ENCODE assay signal across 8 cellular contexts in the genomic region with DNA sequence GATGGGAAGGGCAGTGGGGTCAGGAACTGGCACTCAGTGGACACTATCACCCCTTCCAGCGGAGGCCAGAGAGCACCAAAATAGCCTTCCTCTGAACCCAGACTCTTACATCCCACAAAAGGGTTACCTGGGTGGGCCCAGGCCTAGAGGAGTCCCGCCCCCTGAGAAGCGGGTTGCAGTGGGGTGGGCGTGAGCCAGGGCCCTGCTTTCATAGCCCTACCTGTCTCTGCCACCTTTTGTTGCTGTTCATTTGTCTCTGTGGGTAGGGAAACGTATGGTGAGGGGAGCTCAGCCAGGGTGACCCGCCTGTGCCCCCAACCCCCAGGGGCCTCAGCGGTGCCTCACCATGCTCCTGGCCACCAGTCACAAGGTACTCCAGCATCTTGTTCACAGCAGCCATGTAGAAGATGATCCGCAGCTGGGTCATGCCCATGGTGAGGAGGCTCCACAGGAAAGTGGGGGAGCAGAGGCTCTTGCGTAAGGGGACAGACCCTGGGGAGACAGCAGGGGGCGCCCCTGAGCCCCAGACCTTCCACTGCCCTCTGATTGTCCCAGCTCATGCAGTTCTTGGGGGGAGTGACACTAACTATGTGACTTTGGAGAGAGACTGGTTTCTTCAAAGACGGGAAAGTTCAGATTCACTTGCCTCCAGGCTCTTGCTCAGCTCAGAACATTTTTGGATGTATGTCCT. TPM values are rescaled to one million over a fixed set of nuclear protein-coding genes. Genes with fewer than 3 reads are reported as not detected.
DNase-seq lines count a peak whose midpoint lies in the region; ATAC-seq, FAIRE-seq and TF ChIP-seq lines count a peak whose summit lies in the region.

No MANE protein-coding gene starts in this region.

- peak; percentile 52 to 74; a peak in 4 of 6 replicates for ATAC-seq in A549
- no peak for ATAC-seq in RWPE2 (ENCODE audit: low read depth)
- peak; percentile 51 for ATAC-seq in HepG2
- no peak for ATAC-seq in HG02973 (IDR thresholded peaks at IDR 0.05; ENCODE audit: unreplicated experiment)

- FAIRE-seq in A549 (lab: Jason Lieb, UNC) (no peak), GM12892 (lab: Jason Lieb, UNC) (peak; percentile 36), astrocyte (lab: Jason Lieb, UNC) (no peak), HepG2 (lab: Jason Lieb, UNC) (peak; percentile 47), urothelium cell line (lab: Jason Lieb, UNC) (no peak)

- H3K27me3 ChIP-seq in RWPE2 (ENCODE audit: insufficient read depth, poor library complexity, severe bottlenecking) (no peaks in the 10 kb centered on the region), astrocyte (ENCODE audit: insufficient read depth, low read length) (no peaks in the 10 kb centered on the region), HepG2 (ENCODE audit: control insufficient read depth in 1 of 2, insufficient read depth in 2 of 2, low read length in 2 of 2) (no peaks in the 10 kb centered on the region)

- H3K9ac ChIP-seq in astrocyte (ENCODE audit: low read length) (no peak overlapping the region), HepG2 (ENCODE audit: insufficient read depth, low read depth, low read length) (no peak overlapping the region)

- BruUV-seq in HepG2 (replicated peaks; lab: Mats Ljungman, UMichigan) = no TSS peak

- H3K4me3 ChIP-seq in A549 (no peak overlapping the region), RWPE2 (ENCODE audit: severe bottlenecking) (no peak overlapping the region), astrocyte (ENCODE audit: insufficient read depth, low read depth, low read length) (no peak overlapping the region), HepG2 (replicated peaks in 1 of 3; ENCODE audit: insufficient read depth in 1 of 3, low read depth in 2 of 3, low read length in 3 of 3) (no peak overlapping the region)

- DNase-seq in A549 (ENCODE audit: low read depth in 1 of 2, low spot score in 1 of 2) = peak in 1 of 2 experiments; percentile 48
- DNase-seq in GM12892 (ENCODE audit: insufficient read length) = peak; percentile 50
- DNase-seq in RWPE2 (ENCODE audit: low spot score) = no peak
- no peak for DNase-seq in astrocyte (ENCODE audit: low read depth)
- peak; percentile 38 for DNase-seq in HepG2 (ENCODE audit: low spot score)
- DNase-seq in urothelium cell line (ENCODE audit: low spot score) = peak; percentile 56
- DNase-seq in hippocampal formation (lab: John Stamatoyannopoulos, UW) = no peak

- peaks cover 11% of the 10 kb centered on the region for H3K36me3 Mint-ChIP-seq in astrocyte (ENCODE audit: low read depth, unreplicated experiment)

- H3K79me2 ChIP-seq in astrocyte (ENCODE audit: insufficient read depth, low read length) = no peaks in the 10 kb centered on the region
- peaks cover 4% of the 10 kb centered on the region for H3K79me2 ChIP-seq in HepG2 (ENCODE audit: insufficient read depth, low read length)

- POLR2A ChIA-PET in A549 (lab: Yijun Ruan, JAX) (no interaction called here), HepG2 (lab: Yijun Ruan, JAX) (interaction anchor here (1.0 to 3.5 kb wide), 5 partner anchors 12 to 61 kb away, joined by 3 to 93 read pairs (median 7); partner anchors contain the start of gene SLC43A1)

- no peak overlapping the region for H3K27ac Mint-ChIP-seq in astrocyte (ENCODE audit: unreplicated experiment)

- H3K9me3 ChIP-seq in A549 (no peaks in the 10 kb centered on the region), RWPE2 (ENCODE audit: severe bottlenecking) (no peaks in the 10 kb centered on the region), astrocyte (ENCODE audit: insufficient read depth, low read depth, low read length) (no peaks in the 10 kb centered on the region), HepG2 (ENCODE audit: low read length) (no peaks in the 10 kb centered on the region)

- peaks cover 32% of the 10 kb centered on the region for H3K27me3 Mint-ChIP-seq in astrocyte (ENCODE audit: low read depth, unreplicated experiment)

- H3K9me3 Mint-ChIP-seq in astrocyte (ENCODE audit: unreplicated experiment) = no peaks in the 10 kb centered on the region

- TF ChIP-seq CTCF in A549 (IDR thresholded peaks at IDR 0.05) = peak; percentile 62
- peak; percentile 28 for TF ChIP-seq CTCF in RWPE2 (IDR thresholded peaks at IDR 0.05; ENCODE audit: poor library complexity, severe bottlenecking)
- peak; percentile 29 for TF ChIP-seq CTCF in astrocyte (IDR thresholded peaks at IDR 0.05; ENCODE audit: insufficient read depth, low read depth, low read length)
- TF ChIP-seq CTCF in HepG2 (CRISPR knock-in tag; IDR thresholded peaks at IDR 0.05) = peak; percentile 83

- TF ChIP-seq EP300 in A549 (IDR thresholded peaks at IDR 0.05) = no peak
- no peak for TF ChIP-seq EP300 in HepG2 (IDR thresholded peaks at IDR 0.05; ENCODE audit: low read depth in 2 of 2, low read length in 2 of 2)
- TF ChIP-seq EP300 in HepG2 (CRISPR knock-in tag; IDR thresholded peaks at IDR 0.05; ENCODE audit: borderline replicate concordance) = no peak

- in situ Hi-C loops in HepG2 (cut with HindIII; ENCODE audit: extremely low pct_ligation_motif_present, low pct_unique_long_range_greater_than_20kb) = loop anchor here (5.0 kb wide), 1 partner anchor 36 kb away; no protein-coding TSS in a partner anchor

- TF ChIP-seq RAD21 in A549 (conservative IDR thresholded peaks at IDR 0.05 in 1 of 2, IDR thresholded peaks at IDR 0.05 in 1 of 2) = peak; percentile 34 to 35
- peak; percentile 79 for TF ChIP-seq RAD21 in HepG2 (CRISPR knock-in tag; IDR thresholded peaks at IDR 0.05)

- H2AFZ ChIP-seq in astrocyte (ENCODE audit: low read depth, low read length) (no peak overlapping the region), HepG2 (ENCODE audit: low read length) (no peak overlapping the region)

- H3K36me3 ChIP-seq in RWPE2 (ENCODE audit: low read depth) (no peaks in the 10 kb centered on the region), astrocyte (ENCODE audit: insufficient read depth, low read length) (no peaks in the 10 kb centered on the region), HepG2 (replicated peaks in 1 of 2; ENCODE audit: control insufficient read depth in 1 of 2, insufficient read depth in 2 of 2, low read length in 2 of 2) (peaks cover 54 to 79% of the 10 kb centered on the region in 2 experiments)

- H3K4me1 ChIP-seq in A549 (peaks cover 7% of the 10 kb centered on the region), RWPE2 (ENCODE audit: insufficient read depth, poor library complexity, severe bottlenecking) (no peaks in the 10 kb centered on the region), astrocyte (ENCODE audit: insufficient read depth, low read length) (no peaks in the 10 kb centered on the region), HepG2 (ENCODE audit: insufficient read depth, low read length) (peaks cover 31% of the 10 kb centered on the region)

- CTCF ChIA-PET in A549 (lab: Yijun Ruan, JAX) = interaction anchor here (0.5 to 22.5 kb wide), 13 partner anchors 10 to 296 kb away, joined by 3 to 299 read pairs (median 4); partner anchors contain the start of genes RTN4RL2 and TIMM10
- CTCF ChIA-PET in HepG2 (lab: Yijun Ruan, JAX; ENCODE audit: low intra/inter-chr PET ratio, low total read pairs) = interaction anchor here (1.1 to 5.9 kb wide), 2 partner anchors 35 to 70 kb away, joined by 3 to 101 read pairs; no protein-coding TSS in a partner anchor

- intact Hi-C loops in HepG2 (cut with micrococcal nuclease; ENCODE audit: unreplicated experiment) = no loop called here

- TF ChIP-seq POLR2A in A549 (IDR thresholded peaks at IDR 0.05; ENCODE audit: low read length) = no peak
- no peak for TF ChIP-seq POLR2A in GM12892 (IDR thresholded peaks at IDR 0.05; ENCODE audit: low read depth, low read length)
- no peak for TF ChIP-seq POLR2A in HepG2 (IDR thresholded peaks at IDR 0.05; ENCODE audit: insufficient read depth in 1 of 2, low read depth in 2 of 2, low read length in 2 of 2)

- H3K4me1 Mint-ChIP-seq in astrocyte (ENCODE audit: low read depth, unreplicated experiment) = peaks cover 2% of the 10 kb centered on the region

- H4K20me1 ChIP-seq in astrocyte (ENCODE audit: insufficient read depth, low read length) (peaks cover 4% of the 10 kb centered on the region), HepG2 (ENCODE audit: insufficient read depth, low read length) (no peaks in the 10 kb centered on the region)

- 81% methylated on average over 8 of the region's 11 CpGs for whole genome bisulfite sequencing in A549 (ENCODE audit: missing lambda C conversion rate)
- 100% methylated on average over 6 of the region's 11 CpGs for WGBS in HepG2 (ENCODE audit: low lambda C conversion rate)

- H3K4me2 ChIP-seq in A549 (no peak overlapping the region), astrocyte (ENCODE audit: low read length) (no peak overlapping the region), HepG2 (ENCODE audit: low read depth, low read length) (no peak overlapping the region)

- H3K27ac ChIP-seq in A549 = no peak overlapping the region
- no peak overlapping the region for H3K27ac ChIP-seq in RWPE2 (ENCODE audit: poor library complexity, severe bottlenecking)
- no peak overlapping the region for H3K27ac ChIP-seq in astrocyte (ENCODE audit: low read depth, low read length)
- H3K27ac ChIP-seq in HepG2 (ENCODE audit: extremely low read length, insufficient read depth, low read length) = no peak overlapping the region

- H3K4me3 Mint-ChIP-seq in astrocyte (ENCODE audit: unreplicated experiment) = no peak overlapping the region

RNA-seq across cellular contexts. Expression of gene SLC43A1, which starts 24.0 kb away (rescaled TPM):
- polyA plus RNA-seq in A549 (2011; rRNA removed) (4.6 and 5.3 TPM in 2 replicates), A549 (2017; fragmentation: RNase III; extraction: RNeasy Plus Mini Kit Qiagen cat#74134 plus additional on column Dnase treatment) (1.0 to 1.3 TPM (median 1.1 TPM) in 3 replicates), HepG2 (2011; rRNA removed) (87.6 and 124 TPM in 2 replicates)
- 3.5 and 4.4 TPM in 2 replicates for polyA plus RNA-seq in A549 (2012; cell fraction: cytosol; rRNA removed)
- 8.6 and 10.7 TPM in 2 replicates for polyA plus RNA-seq in A549 (2012; cell fraction: nucleus; rRNA removed)
- polyA minus RNA-seq in A549 (2011; rRNA and poly(A)+ RNA removed) = 8.3 and 8.7 TPM in 2 replicates
- polyA plus RNA-seq in GM12892 (2012; ENCODE audit: missing spikeins) = 8.5 TPM
- total RNA-seq in astrocyte (3.5 and 4.5 TPM in 2 replicates), HepG2 (2016; rRNA removed; fragmentation: Illumina TruSeq; extraction: Trizol) (40.0 and 72.3 TPM in 2 replicates)
- 44.5 and 47.1 TPM in 2 replicates for total RNA-seq in HepG2 (2016; cell fraction: cytosol; rRNA removed; fragmentation: Illumina TruSeq; extraction: Trizol; ENCODE audit: low read depth)
- 32.3 and 72.1 TPM in 2 replicates for total RNA-seq in HepG2 (2016; cell fraction: insoluble cytoplasmic fraction; rRNA removed; fragmentation: Illumina TruSeq; extraction: Trizol)
- total RNA-seq in HepG2 (2016; cell fraction: membrane; rRNA removed; fragmentation: Illumina TruSeq; extraction: Trizol) = 63.3 and 69.6 TPM in 2 replicates
- 64.1 and 81.7 TPM in 2 replicates for total RNA-seq in HepG2 (2016; cell fraction: nucleus; rRNA removed; fragmentation: Illumina TruSeq; extraction: Trizol)
- polyA plus RNA-seq in HepG2 (2011; cell fraction: cytosol; rRNA removed) = 96.8 and 105 TPM in 2 replicates
- 190 and 210 TPM in 2 replicates for polyA plus RNA-seq in HepG2 (2011; cell fraction: nucleus; rRNA removed)
- polyA plus RNA-seq in HepG2 (2012) = 61.9 and 91.6 TPM in 2 replicates
- 41.6 and 44.0 TPM in 2 replicates for polyA plus RNA-seq in HepG2 (2016; cell fraction: cytosol; fragmentation: Illumina TruSeq; extraction: Trizol; ENCODE audit: low read depth)
- 33.2 and 41.2 TPM in 2 replicates for polyA plus RNA-seq in HepG2 (2016; cell fraction: insoluble cytoplasmic fraction; fragmentation: Illumina TruSeq; extraction: Trizol; ENCODE audit: low read depth)
- 58.0 and 63.5 TPM in 2 replicates for polyA plus RNA-seq in HepG2 (2016; cell fraction: membrane; fragmentation: Illumina TruSeq; extraction: Trizol; ENCODE audit: low read depth)
- polyA plus RNA-seq in HepG2 (2016; cell fraction: nucleus; fragmentation: Illumina TruSeq; extraction: Trizol; ENCODE audit: insufficient read depth, low read depth) = 111 TPM in 2 replicates
- 1.5 and 247 TPM in 2 replicates for polyA minus RNA-seq in HepG2 (2011; rRNA and poly(A)+ RNA removed; ENCODE audit: low replicate concordance)
- polyA minus RNA-seq in HepG2 (2011; cell fraction: cytosol; rRNA and poly(A)+ RNA removed) = 58.2 and 68.6 TPM in 2 replicates
- polyA minus RNA-seq in HepG2 (2011; cell fraction: nucleus; rRNA and poly(A)+ RNA removed) = 75.4 and 86.5 TPM in 2 replicates

RNA-seq across cellular contexts. Expression of gene RTN4RL2, which starts 31.2 kb away (rescaled TPM):
- polyA plus RNA-seq in A549 (2011; rRNA removed) (9.2 and 10.6 TPM in 2 replicates), A549 (2017; fragmentation: RNase III; extraction: RNeasy Plus Mini Kit Qiagen cat#74134 plus additional on column Dnase treatment) (23.7 to 27.4 TPM (median 25.8 TPM) in 3 replicates), HepG2 (2011; rRNA removed) (4.3 and 8.4 TPM in 2 replicates)
- polyA plus RNA-seq in A549 (2012; cell fraction: cytosol; rRNA removed) = 60.9 and 116 TPM in 2 replicates
- polyA plus RNA-seq in A549 (2012; cell fraction: nucleus; rRNA removed) = 56.5 and 87.5 TPM in 2 replicates
- 4.1 and 8.9 TPM in 2 replicates for polyA minus RNA-seq in A549 (2011; rRNA and poly(A)+ RNA removed)
- polyA plus RNA-seq in GM12892 (2012; ENCODE audit: missing spikeins) = not detected
- total RNA-seq in astrocyte (0.50 and 0.65 TPM in 2 replicates), HepG2 (2016; rRNA removed; fragmentation: Illumina TruSeq; extraction: Trizol) (0.45 and 1.3 TPM in 2 replicates)
- total RNA-seq in HepG2 (2016; cell fraction: cytosol; rRNA removed; fragmentation: Illumina TruSeq; extraction: Trizol; ENCODE audit: low read depth) = 0.71 and 0.79 TPM in 2 replicates
- total RNA-seq in HepG2 (2016; cell fraction: insoluble cytoplasmic fraction; rRNA removed; fragmentation: Illumina TruSeq; extraction: Trizol) = 0.42 and 0.91 TPM in 2 replicates
- total RNA-seq in HepG2 (2016; cell fraction: membrane; rRNA removed; fragmentation: Illumina TruSeq; extraction: Trizol) = 1.1 and 1.2 TPM in 2 replicates
- total RNA-seq in HepG2 (2016; cell fraction: nucleus; rRNA removed; fragmentation: Illumina TruSeq; extraction: Trizol) = 1.8 and 2.1 TPM in 2 replicates
- polyA plus RNA-seq in HepG2 (2011; cell fraction: cytosol; rRNA removed) = 3.6 and 3.9 TPM in 2 replicates
- polyA plus RNA-seq in HepG2 (2011; cell fraction: nucleus; rRNA removed) = 10.4 and 14.9 TPM in 2 replicates
- polyA plus RNA-seq in HepG2 (2012) = 14.7 and 15.9 TPM in 2 replicates
- 1.8 and 2.1 TPM in 2 replicates for polyA plus RNA-seq in HepG2 (2016; cell fraction: cytosol; fragmentation: Illumina TruSeq; extraction: Trizol; ENCODE audit: low read depth)
- polyA plus RNA-seq in HepG2 (2016; cell fraction: insoluble cytoplasmic fraction; fragmentation: Illumina TruSeq; extraction: Trizol; ENCODE audit: low read depth) = 1.9 and 2.5 TPM in 2 replicates
- polyA plus RNA-seq in HepG2 (2016; cell fraction: membrane; fragmentation: Illumina TruSeq; extraction: Trizol; ENCODE audit: low read depth) = 2.8 and 3.5 TPM in 2 replicates
- polyA plus RNA-seq in HepG2 (2016; cell fraction: nucleus; fragmentation: Illumina TruSeq; extraction: Trizol; ENCODE audit: insufficient read depth, low read depth) = 5.0 and 7.0 TPM in 2 replicates
- 0.72 and 4.8 TPM in 2 replicates for polyA minus RNA-seq in HepG2 (2011; rRNA and poly(A)+ RNA removed; ENCODE audit: low replicate concordance)
- 4.1 and 11.0 TPM in 2 replicates for polyA minus RNA-seq in HepG2 (2011; cell fraction: cytosol; rRNA and poly(A)+ RNA removed)
- polyA minus RNA-seq in HepG2 (2011; cell fraction: nucleus; rRNA and poly(A)+ RNA removed) = 2.3 and 3.7 TPM in 2 replicates

RNA-seq across cellular contexts. Expression of gene TIMM10, which starts 39.0 kb away (rescaled TPM):
- polyA plus RNA-seq in A549 (2011; rRNA removed) (248 and 249 TPM in 2 replicates), A549 (2017; fragmentation: RNase III; extraction: RNeasy Plus Mini Kit Qiagen cat#74134 plus additional on column Dnase treatment) (172 to 184 TPM (median 179 TPM) in 3 replicates), HepG2 (2011; rRNA removed) (56.3 and 67.8 TPM in 2 replicates)
- 322 and 442 TPM in 2 replicates for polyA plus RNA-seq in A549 (2012; cell fraction: cytosol; rRNA removed)
- polyA plus RNA-seq in A549 (2012; cell fraction: nucleus; rRNA removed) = 167 and 200 TPM in 2 replicates
- 74.6 and 86.9 TPM in 2 replicates for polyA minus RNA-seq in A549 (2011; rRNA and poly(A)+ RNA removed)
- 120 TPM for polyA plus RNA-seq in GM12892 (2012; ENCODE audit: missing spikeins)
- total RNA-seq in astrocyte (56.1 and 60.3 TPM in 2 replicates), HepG2 (2016; rRNA removed; fragmentation: Illumina TruSeq; extraction: Trizol) (82.2 and 103 TPM in 2 replicates)
- 40.9 and 52.7 TPM in 2 replicates for total RNA-seq in HepG2 (2016; cell fraction: cytosol; rRNA removed; fragmentation: Illumina TruSeq; extraction: Trizol; ENCODE audit: low read depth)
- total RNA-seq in HepG2 (2016; cell fraction: insoluble cytoplasmic fraction; rRNA removed; fragmentation: Illumina TruSeq; extraction: Trizol) = 87.8 and 108 TPM in 2 replicates
- 48.0 and 65.2 TPM in 2 replicates for total RNA-seq in HepG2 (2016; cell fraction: membrane; rRNA removed; fragmentation: Illumina TruSeq; extraction: Trizol)
- 27.4 and 31.3 TPM in 2 replicates for total RNA-seq in HepG2 (2016; cell fraction: nucleus; rRNA removed; fragmentation: Illumina TruSeq; extraction: Trizol)
- 81.8 and 94.3 TPM in 2 replicates for polyA plus RNA-seq in HepG2 (2011; cell fraction: cytosol; rRNA removed)
- polyA plus RNA-seq in HepG2 (2011; cell fraction: nucleus; rRNA removed) = 18.2 and 20.2 TPM in 2 replicates
- 46.7 and 55.3 TPM in 2 replicates for polyA plus RNA-seq in HepG2 (2012)
- polyA plus RNA-seq in HepG2 (2016; cell fraction: cytosol; fragmentation: Illumina TruSeq; extraction: Trizol; ENCODE audit: low read depth) = 53.7 and 66.6 TPM in 2 replicates
- polyA plus RNA-seq in HepG2 (2016; cell fraction: insoluble cytoplasmic fraction; fragmentation: Illumina TruSeq; extraction: Trizol; ENCODE audit: low read depth) = 106 and 130 TPM in 2 replicates
- 52.5 and 68.9 TPM in 2 replicates for polyA plus RNA-seq in HepG2 (2016; cell fraction: membrane; fragmentation: Illumina TruSeq; extraction: Trizol; ENCODE audit: low read depth)
- polyA plus RNA-seq in HepG2 (2016; cell fraction: nucleus; fragmentation: Illumina TruSeq; extraction: Trizol; ENCODE audit: insufficient read depth, low read depth) = 53.7 and 58.9 TPM in 2 replicates
- polyA minus RNA-seq in HepG2 (2011; rRNA and poly(A)+ RNA removed; ENCODE audit: low replicate concordance) = 28.3 and 58.4 TPM in 2 replicates
- 7.7 and 8.8 TPM in 2 replicates for polyA minus RNA-seq in HepG2 (2011; cell fraction: cytosol; rRNA and poly(A)+ RNA removed)
- polyA minus RNA-seq in HepG2 (2011; cell fraction: nucleus; rRNA and poly(A)+ RNA removed) = 11.8 and 13.6 TPM in 2 replicates

RNA-seq across cellular contexts. Expression of gene SMTNL1, which starts 45.9 kb away (rescaled TPM):
- polyA plus RNA-seq in A549 (2011; rRNA removed) (not detected in 2 replicates), A549 (2017; fragmentation: RNase III; extraction: RNeasy Plus Mini Kit Qiagen cat#74134 plus additional on column Dnase treatment) (not detected in 3 replicates), HepG2 (2011; rRNA removed) (0.04 TPM in 1 of 2 replicates, not detected in the other)
- polyA plus RNA-seq in A549 (2012; cell fraction: cytosol; rRNA removed) = not detected in 2 replicates
- polyA plus RNA-seq in A549 (2012; cell fraction: nucleus; rRNA removed) = not detected in 2 replicates
- polyA minus RNA-seq in A549 (2011; rRNA and poly(A)+ RNA removed) = not detected in 2 replicates
- 0.21 TPM for polyA plus RNA-seq in GM12892 (2012; ENCODE audit: missing spikeins)
- total RNA-seq in astrocyte (not detected in 2 replicates), HepG2 (2016; rRNA removed; fragmentation: Illumina TruSeq; extraction: Trizol) (not detected in 2 replicates)
- not detected in 2 replicates for total RNA-seq in HepG2 (2016; cell fraction: cytosol; rRNA removed; fragmentation: Illumina TruSeq; extraction: Trizol; ENCODE audit: low read depth)
- not detected in 2 replicates for total RNA-seq in HepG2 (2016; cell fraction: insoluble cytoplasmic fraction; rRNA removed; fragmentation: Illumina TruSeq; extraction: Trizol)
- total RNA-seq in HepG2 (2016; cell fraction: membrane; rRNA removed; fragmentation: Illumina TruSeq; extraction: Trizol) = not detected in 2 replicates
- total RNA-seq in HepG2 (2016; cell fraction: nucleus; rRNA removed; fragmentation: Illumina TruSeq; extraction: Trizol) = not detected in 2 replicates
- polyA plus RNA-seq in HepG2 (2011; cell fraction: cytosol; rRNA removed) = not detected in 2 replicates
- polyA plus RNA-seq in HepG2 (2011; cell fraction: nucleus; rRNA removed) = not detected in 2 replicates
- not detected in 2 replicates for polyA plus RNA-seq in HepG2 (2012)
- polyA plus RNA-seq in HepG2 (2016; cell fraction: cytosol; fragmentation: Illumina TruSeq; extraction: Trizol; ENCODE audit: low read depth) = not detected in 2 replicates
- polyA plus RNA-seq in HepG2 (2016; cell fraction: insoluble cytoplasmic fraction; fragmentation: Illumina TruSeq; extraction: Trizol; ENCODE audit: low read depth) = not detected in 2 replicates
- not detected in 2 replicates for polyA plus RNA-seq in HepG2 (2016; cell fraction: membrane; fragmentation: Illumina TruSeq; extraction: Trizol; ENCODE audit: low read depth)
- polyA plus RNA-seq in HepG2 (2016; cell fraction: nucleus; fragmentation: Illumina TruSeq; extraction: Trizol; ENCODE audit: insufficient read depth, low read depth) = not detected in 2 replicates
- polyA minus RNA-seq in HepG2 (2011; rRNA and poly(A)+ RNA removed; ENCODE audit: low replicate concordance) = not detected in 2 replicates
- not detected in 2 replicates for polyA minus RNA-seq in HepG2 (2011; cell fraction: cytosol; rRNA and poly(A)+ RNA removed)
- polyA minus RNA-seq in HepG2 (2011; cell fraction: nucleus; rRNA and poly(A)+ RNA removed) = not detected in 2 replicates

Comparison
In these comparisons a context has a peak if more than half of its experiments do, and no peak if none do; other contexts are left out.
1. ATAC-seq: peak in A549 (2 of 2) and HepG2 (single experiment); none in RWPE2 (single experiment) and HG02973 (single experiment).
2. DNase-seq: peak in GM12892 (single experiment), HepG2 (single experiment) and urothelium cell line (single experiment); none in RWPE2 (single experiment), astrocyte (single experiment) and hippocampal formation (0 of 2).
3. CTCF ChIP-seq: peak in every context shown above with its lines; median percentile 83 in HepG2; 62 in A549; 29 in astrocyte; 28 in RWPE2.
4. Of the 38 proteins assayed by ChIP-seq in both HepG2 and A549: peak only in HepG2: none; only in A549: none; in both: CEBPB, CTCF, RAD21 and SMC3; in neither: 33; mixed calls (peak in some experiments, not most) for 1.